In the genomic region with DNA sequence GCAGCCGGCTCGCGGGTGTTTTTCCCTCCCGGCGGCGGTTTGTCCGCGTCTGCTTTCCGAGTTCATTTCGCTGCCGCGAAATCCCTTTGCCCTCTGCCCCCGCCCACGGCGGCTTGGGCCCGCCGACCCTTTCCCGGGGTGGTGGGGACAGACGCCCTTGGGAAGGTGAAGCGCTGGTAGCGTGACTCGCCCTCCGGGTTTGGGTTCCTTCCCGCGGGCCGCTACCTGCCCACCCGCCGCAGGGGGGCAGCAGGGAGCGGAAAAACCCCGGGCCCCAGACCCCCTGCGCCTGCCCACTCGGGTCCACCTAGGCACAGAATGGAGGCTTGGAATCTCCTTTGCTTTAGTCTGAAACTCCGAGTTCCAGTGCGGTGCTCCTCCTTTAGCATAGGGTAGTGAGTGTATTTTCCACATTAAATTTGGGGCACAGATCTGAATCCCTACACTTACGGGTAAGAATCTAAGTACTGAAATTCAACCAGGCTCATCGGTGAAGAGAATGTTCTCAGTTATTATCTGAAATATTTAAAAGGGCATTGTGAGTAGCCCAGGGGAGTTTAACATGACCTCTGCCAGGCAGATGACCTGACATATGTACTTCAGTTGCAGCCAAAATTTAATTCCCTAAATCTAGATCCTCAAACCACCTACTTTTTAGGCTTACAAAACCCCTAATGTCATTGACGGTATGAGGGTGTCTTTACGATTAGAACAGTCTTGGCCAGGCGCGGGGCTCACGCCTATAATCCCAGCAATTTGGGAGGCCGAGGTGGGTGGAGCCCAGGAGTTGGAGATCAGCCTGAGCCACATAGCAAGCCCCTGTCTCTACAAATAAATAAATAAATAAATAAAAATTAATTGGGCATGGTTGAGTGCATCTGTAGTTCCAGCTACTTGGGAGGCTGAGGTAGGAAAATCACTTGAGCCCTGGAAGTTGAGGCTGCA, we compare ENCODE assay signal across 1 cellular context.
TF ChIP-seq lines count a peak whose summit lies in the region.

No MANE protein-coding gene starts in this region.

TF ChIP-seq in H1, 55 proteins besides CTCF, POLR2A, EP300 and RAD21:
- TF ChIP-seq TEAD4 (IDR thresholded peaks at IDR 0.05; ENCODE audit: low read depth, low read length), result no peak
- peak; percentile 38 for TF ChIP-seq ASH2L (IDR thresholded peaks at IDR 0.05; ENCODE audit: low read length)
- peak in 1 of 2 experiments; percentile 82; a peak in 1 of 4 replicates for TF ChIP-seq HDAC2 (IDR thresholded peaks at IDR 0.05; ENCODE audit: borderline replicate concordance in 1 of 2, low read depth in 2 of 2, low read length in 2 of 2)
- TF ChIP-seq RFX5 (IDR thresholded peaks at IDR 0.05; ENCODE audit: borderline replicate concordance, low read depth, low read length), result no peak
- no peak for TF ChIP-seq JUN (IDR thresholded peaks at IDR 0.05; ENCODE audit: low read depth, low read length)
- TF ChIP-seq TCF12 (IDR thresholded peaks at IDR 0.05; ENCODE audit: low read depth, low read length), result no peak
- TF ChIP-seq SIN3A (conservative IDR thresholded peaks at IDR 0.05 in 1 of 2, IDR thresholded peaks at IDR 0.05 in 1 of 2; ENCODE audit: low read depth in 1 of 2, low read length in 2 of 2), result 0 out of 4 replicates have a peak, but pooled peaks of 1 of the 2 experiments have one; percentile 34
- no peak for TF ChIP-seq YY1 (IDR thresholded peaks at IDR 0.05; ENCODE audit: low read depth, low read length)
- TF ChIP-seq POLR2AphosphoS5 (IDR thresholded peaks at IDR 0.05; ENCODE audit: low read depth, low read length), result 0 out of 2 replicates have a peak, but pooled peaks have one; percentile 9
- TF ChIP-seq E2F6 (IDR thresholded peaks at IDR 0.05), result no peak
- TF ChIP-seq PHF8 (conservative IDR thresholded peaks at IDR 0.05; ENCODE audit: low read depth, low read length), result peak; percentile 2; the same call in 1 of the 2 replicates
- TF ChIP-seq TBP (IDR thresholded peaks at IDR 0.05; ENCODE audit: low read depth, low read length), result no peak; the same call in 1 of the 2 replicates
- TF ChIP-seq CHD1 (IDR thresholded peaks at IDR 0.05; ENCODE audit: low read depth, low read length), result no peak
- no peak for TF ChIP-seq MAFK (IDR thresholded peaks at IDR 0.05; ENCODE audit: low read depth, low read length)
- TF ChIP-seq BRCA1 (IDR thresholded peaks at IDR 0.05; ENCODE audit: low read depth, low read length), result no peak
- TF ChIP-seq, protein P1, sequence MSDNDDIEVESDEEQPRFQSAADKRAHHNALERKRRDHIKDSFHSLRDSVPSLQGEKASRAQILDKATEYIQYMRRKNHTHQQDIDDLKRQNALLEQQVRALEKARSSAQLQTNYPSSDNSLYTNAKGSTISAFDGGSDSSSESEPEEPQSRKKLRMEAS (IDR thresholded peaks at IDR 0.05), result no peak
- TF ChIP-seq BACH1 (IDR thresholded peaks at IDR 0.05; ENCODE audit: low read length), result peak; percentile 66
- TF ChIP-seq ATF3 (IDR thresholded peaks at IDR 0.05; ENCODE audit: insufficient read depth, low read depth, low read length), result no peak
- 0 out of 2 replicates have a peak, but pooled peaks have one; percentile 34 for TF ChIP-seq TAF1 (IDR thresholded peaks at IDR 0.05; ENCODE audit: low read depth, low read length)
- peak; percentile 25 for TF ChIP-seq KDM4A (IDR thresholded peaks at IDR 0.05; ENCODE audit: low read depth, low read length, severe bottlenecking)
- TF ChIP-seq EGR1 (IDR thresholded peaks at IDR 0.05; ENCODE audit: borderline replicate concordance, low read depth, low read length), result no peak
- TF ChIP-seq BCL11A (IDR thresholded peaks at IDR 0.05; ENCODE audit: low read depth in 2 of 2, low read length in 2 of 2), result no peak
- TF ChIP-seq ZNF274 (IDR thresholded peaks at IDR 0.05; ENCODE audit: borderline replicate concordance, extremely low read depth, low read length), result no peak
- no peak for TF ChIP-seq SAP30 (IDR thresholded peaks at IDR 0.05; ENCODE audit: insufficient read depth, insufficient replicate concordance, low read length)
- no peak for TF ChIP-seq SP1 (IDR thresholded peaks at IDR 0.05; ENCODE audit: low read depth, low read length)
- no peak for TF ChIP-seq CBX5 (IDR thresholded peaks at IDR 0.05; ENCODE audit: low read depth, low read length)
- no peak for TF ChIP-seq RNF2 (IDR thresholded peaks at IDR 0.05; ENCODE audit: borderline replicate concordance, low read depth, low read length, missing control alignments, poor library complexity, severe bottlenecking)
- no peak for TF ChIP-seq CTBP2 (IDR thresholded peaks at IDR 0.05; ENCODE audit: borderline replicate concordance, insufficient read depth, insufficient read length, low read length)
- TF ChIP-seq CHD2 (IDR thresholded peaks at IDR 0.05; ENCODE audit: low read length), result no peak
- TF ChIP-seq CHD7 (IDR thresholded peaks at IDR 0.05; ENCODE audit: insufficient replicate concordance, low read length), result no peak
- no peak for TF ChIP-seq KDM1A (IDR thresholded peaks at IDR 0.05; ENCODE audit: borderline replicate concordance, low read length)
- TF ChIP-seq SP4 (IDR thresholded peaks at IDR 0.05; ENCODE audit: low read length), result no peak; the same call in 1 of the 2 replicates
